ENCODE assay signal across 14 cellular contexts in the genomic region with DNA sequence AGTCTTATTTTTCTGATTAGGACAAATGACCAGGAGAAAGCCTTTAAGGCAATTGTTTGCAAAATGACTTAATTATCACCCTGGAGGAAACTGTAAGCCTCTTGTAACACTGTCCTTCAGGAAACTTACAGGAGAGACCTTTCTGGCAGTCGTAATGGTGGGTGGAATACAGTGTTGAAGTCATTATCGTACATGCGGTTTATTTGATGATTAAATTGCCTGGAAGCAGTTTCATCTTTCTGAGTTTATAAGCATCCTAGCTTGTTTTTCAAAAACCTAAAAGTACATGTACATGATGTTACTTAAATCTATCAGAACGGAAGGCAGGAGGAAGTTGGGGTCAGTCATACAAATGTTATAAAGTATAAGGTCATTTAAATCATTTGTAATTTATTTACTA.
DNase-seq lines count a peak whose midpoint lies in the region; ATAC-seq and TF ChIP-seq lines count a peak whose summit lies in the region.
"Had no signal": no experiment of that assay in that cellular context is flagged by ENCODE, and none has a peak within 500 bp of the region (broad histone marks: within the 10 kb centered on the region; RNA-seq: fewer than 3 reads in every experiment).

No MANE protein-coding gene starts in this region.

- no peak for TF ChIP-seq CTCF in AG10803 (conservative IDR thresholded peaks at IDR 0.05; ENCODE audit: low read length)
- no peak for TF ChIP-seq CTCF in choroid plexus epithelial cell (conservative IDR thresholded peaks at IDR 0.05; ENCODE audit: low read depth, low read length)
- no peak for TF ChIP-seq CTCF in activated CD8-positive, alpha-beta T cell treated with anti-CD3 and anti-CD28 coated beads for 36 hours (IDR thresholded peaks at IDR 0.05)
- TF ChIP-seq CTCF in BE2C (IDR thresholded peaks at IDR 0.05; ENCODE audit: low read depth, low read length) = no peak
- TF ChIP-seq CTCF in colonic mucosa (IDR thresholded peaks at IDR 0.05) = no peak

- no peak for ATAC-seq in activated CD8-positive, alpha-beta T cell treated with anti-CD3 and anti-CD28 coated beads for 36 hours

- H3K4me1 Mint-ChIP-seq in activated CD8-positive, alpha-beta T cell treated with anti-CD3 and anti-CD28 coated beads for 36 hours (ENCODE audit: low read depth) = peaks cover 3% of the 10 kb centered on the region
- H3K4me1 Mint-ChIP-seq in CD8-positive, alpha-beta memory T cell = no peaks in the 10 kb centered on the region
- H3K4me1 Mint-ChIP-seq: B cell; CD4-positive, alpha-beta memory T cell; IgD-negative memory B cell had no signal

- H3K36me3 ChIP-seq in CD8-positive, alpha-beta memory T cell (ENCODE audit: insufficient read depth, low read length) = no peaks in the 10 kb centered on the region
- H3K36me3 ChIP-seq in BE2C (no peaks in the 10 kb centered on the region), colonic mucosa (no peaks in the 10 kb centered on the region)

- H3K27ac ChIP-seq in CD8-positive, alpha-beta memory T cell (ENCODE audit: low read depth, low read length) = no peak overlapping the region
- no peak overlapping the region for H3K27ac ChIP-seq in colonic mucosa

- CTCF ChIA-PET in activated CD8-positive, alpha-beta T cell treated with anti-CD3 and anti-CD28 coated beads for 36 hours (lab: Charles Lee) = no interaction called here
- CTCF ChIA-PET in CD8-positive, alpha-beta memory T cell (lab: Charles Lee) = no interaction called here

- no peak overlapping the region for H3K4me3 Mint-ChIP-seq in activated CD8-positive, alpha-beta T cell treated with anti-CD3 and anti-CD28 coated beads for 36 hours
- H3K4me3 Mint-ChIP-seq in CD8-positive, alpha-beta memory T cell = no peak overlapping the region
- H3K4me3 Mint-ChIP-seq: B cell; CD4-positive, alpha-beta memory T cell; IgD-negative memory B cell had no signal

- DNase-seq in AG10803 (ENCODE audit: low read depth) = peak; percentile 1
- peak; percentile 50 for DNase-seq in M059J (ENCODE audit: low read depth)
- peak; percentile 51 for DNase-seq in choroid plexus epithelial cell (ENCODE audit: low read depth)
- peak; percentile 50 for DNase-seq in iris pigment epithelial cell (ENCODE audit: low read depth)
- no peak for DNase-seq in activated CD8-positive, alpha-beta T cell treated with anti-CD3 and anti-CD28 coated beads for 36 hours
- DNase-seq in CD8-positive, alpha-beta memory T cell = no peak
- no peak for DNase-seq in BE2C
- no peak for DNase-seq in colonic mucosa
- DNase-seq: CD4-positive, alpha-beta memory T cell; NCI-H146; NCI-H2081 treated with DMSO at 0.1 percent for 48 hours; NCI-H526 treated with DMSO at 0.1 percent for 48 hours had no signal

- no peaks in the 10 kb centered on the region for H3K4me1 ChIP-seq in CD8-positive, alpha-beta memory T cell (ENCODE audit: insufficient read depth, low read length)
- H3K4me1 ChIP-seq in BE2C (no peaks in the 10 kb centered on the region), colonic mucosa (no peaks in the 10 kb centered on the region)

- H3K9ac ChIP-seq in colonic mucosa (ENCODE audit: low read depth in 2 of 2, low read length in 2 of 2) = no peak overlapping the region

- no peaks in the 10 kb centered on the region for H3K9me3 ChIP-seq in CD8-positive, alpha-beta memory T cell (ENCODE audit: low read length)
- H3K9me3 ChIP-seq in BE2C (no peaks in the 10 kb centered on the region), colonic mucosa (no peaks in the 10 kb centered on the region)

- H3K27me3 Mint-ChIP-seq in activated CD8-positive, alpha-beta T cell treated with anti-CD3 and anti-CD28 coated beads for 36 hours = peaks cover 2% of the 10 kb centered on the region
- no peaks in the 10 kb centered on the region for H3K27me3 Mint-ChIP-seq in CD8-positive, alpha-beta memory T cell

- intact Hi-C loops in activated CD8-positive, alpha-beta T cell treated with anti-CD3 and anti-CD28 coated beads for 36 hours (cut with micrococcal nuclease) = no loop called here
- intact Hi-C loops in colonic mucosa (cut with DNase I) = no loop called here

- no peak overlapping the region for H3K27ac Mint-ChIP-seq in activated CD8-positive, alpha-beta T cell treated with anti-CD3 and anti-CD28 coated beads for 36 hours
- no peak overlapping the region for H3K27ac Mint-ChIP-seq in CD8-positive, alpha-beta memory T cell
- H3K27ac Mint-ChIP-seq: B cell; CD4-positive, alpha-beta memory T cell; IgD-negative memory B cell had no signal

- H3K27me3 ChIP-seq in CD8-positive, alpha-beta memory T cell (ENCODE audit: insufficient read depth, low read length, poor library complexity, severe bottlenecking) = no peaks in the 10 kb centered on the region
- H3K27me3 ChIP-seq in BE2C (no peaks in the 10 kb centered on the region), colonic mucosa (no peaks in the 10 kb centered on the region)

- POLR2A ChIA-PET in activated CD8-positive, alpha-beta T cell treated with anti-CD3 and anti-CD28 coated beads for 36 hours (lab: Charles Lee) = no interaction called here
- POLR2A ChIA-PET in CD8-positive, alpha-beta memory T cell (lab: Charles Lee) = no interaction called here

- H3K4me3 ChIP-seq in AG10803 (ENCODE audit: low read length) = no peak overlapping the region
- no peak overlapping the region for H3K4me3 ChIP-seq in choroid plexus epithelial cell (ENCODE audit: low read depth, low read length)
- no peak overlapping the region for H3K4me3 ChIP-seq in CD8-positive, alpha-beta memory T cell (ENCODE audit: low read length)
- no peak overlapping the region for H3K4me3 ChIP-seq in BE2C (ENCODE audit: low read depth, low read length)
- H3K4me3 ChIP-seq in colonic mucosa = no peak overlapping the region

- no peaks in the 10 kb centered on the region for H3K36me3 Mint-ChIP-seq in activated CD8-positive, alpha-beta T cell treated with anti-CD3 and anti-CD28 coated beads for 36 hours (ENCODE audit: low read depth)
- no peaks in the 10 kb centered on the region for H3K36me3 Mint-ChIP-seq in CD8-positive, alpha-beta memory T cell
- H3K36me3 Mint-ChIP-seq: CD4-positive, alpha-beta memory T cell; IgD-negative memory B cell had no signal

- H3K9me3 Mint-ChIP-seq in activated CD8-positive, alpha-beta T cell treated with anti-CD3 and anti-CD28 coated beads for 36 hours = no peaks in the 10 kb centered on the region
- H3K9me3 Mint-ChIP-seq in CD8-positive, alpha-beta memory T cell = no peaks in the 10 kb centered on the region

Comparison
In these comparisons a context has a peak if more than half of its experiments do, and no peak if none do; other contexts are left out.
1. DNase-seq: peak in AG10803 (single experiment), M059J (single experiment), choroid plexus epithelial cell (single experiment) and iris pigment epithelial cell (single experiment); none in activated CD8-positive, alpha-beta T cell treated with anti-CD3 and anti-CD28 coated beads for 36 hours (single experiment), CD8-positive, alpha-beta memory T cell (0 of 5), BE2C (single experiment) and colonic mucosa (single experiment).